In the genomic region with DNA sequence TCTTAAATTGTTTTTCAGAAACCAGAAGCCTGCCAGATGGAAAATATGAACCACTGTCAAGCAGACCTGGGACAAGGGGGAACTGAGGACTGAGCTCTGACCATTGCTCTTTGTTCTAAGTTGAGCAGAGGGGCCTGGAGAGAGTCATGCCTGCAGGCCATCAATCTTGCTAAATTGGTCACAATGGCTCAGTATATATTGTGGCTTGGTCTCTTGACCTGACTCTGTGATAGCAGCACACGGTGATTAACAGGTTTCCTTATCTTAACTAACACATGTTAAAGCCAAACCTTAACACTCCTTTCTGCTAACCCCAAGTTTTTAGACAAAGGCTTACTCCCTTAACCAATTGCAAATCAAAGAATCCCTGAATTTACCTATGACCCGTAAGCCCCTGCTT, we compare ENCODE assay signal across 1 cellular context.
TF ChIP-seq lines count a peak whose summit lies in the region.

No MANE protein-coding gene starts in this region.

TF ChIP-seq in H1, 55 proteins besides CTCF, POLR2A, EP300 and RAD21:
- TF ChIP-seq POU5F1 (IDR thresholded peaks at IDR 0.05; ENCODE audit: low read depth, low read length) (no peak), EZH2 (IDR thresholded peaks at IDR 0.05; ENCODE audit: low read depth, low read length, severe bottlenecking) (no peak)
